ENCODE assay signal across 21 cellular contexts in the genomic region with DNA sequence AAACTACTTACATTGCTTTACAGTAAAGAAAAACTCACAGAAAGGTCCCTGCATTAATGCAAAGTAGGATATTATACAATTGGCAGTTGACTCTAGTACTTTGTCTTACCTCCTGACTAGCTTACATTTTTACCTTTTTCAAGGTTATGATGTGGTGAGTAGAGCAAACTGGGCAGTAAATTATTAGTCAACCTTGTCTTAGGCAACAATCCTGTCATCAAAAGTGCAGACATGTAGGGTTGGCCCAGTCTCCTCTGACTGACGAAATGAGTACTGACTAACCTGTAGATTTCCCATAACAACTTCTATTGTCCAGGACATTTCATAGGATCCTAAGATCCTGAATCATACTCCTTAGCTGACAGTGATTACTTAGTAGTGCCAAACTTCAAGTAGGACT.
DNase-seq lines count a peak whose midpoint lies in the region; ATAC-seq and TF ChIP-seq lines count a peak whose summit lies in the region.
"Had no signal": no experiment of that assay in that cellular context is flagged by ENCODE, and none has a peak within 500 bp of the region (broad histone marks: within the 10 kb centered on the region; RNA-seq: fewer than 3 reads in every experiment).

No MANE protein-coding gene starts in this region.

- ATAC-seq in WTC11, result no peak
- ATAC-seq in HG03175 (IDR thresholded peaks at IDR 0.05; ENCODE audit: unreplicated experiment), result no peak
- ATAC-seq: activated CD8-positive, alpha-beta T cell treated with anti-CD3 and anti-CD28 coated beads, Interleukin-2, amount 10 ng/mL, durations not matched to agents 7 days and 5 days; activated naive CD8-positive, alpha-beta T cell treated with anti-CD3 and anti-CD28 coated beads, Interleukin-2, amount 50 U/mL, for 24 hours; gastroesophageal sphincter; GM12878; Right ventricle myocardium inferior; T-cell had no signal

- POLR2A ChIA-PET in WTC11 (lab: Charles Lee), result no interaction called here

- H3K4me1 Mint-ChIP-seq in WTC11, result peaks cover 20% of the 10 kb centered on the region
- H3K4me1 Mint-ChIP-seq: activated naive CD8-positive, alpha-beta T cell treated with anti-CD3 and anti-CD28 coated beads, Interleukin-2, amount 50 U/mL, for 24 hours; naive B cell; T-cell had no signal

- no peaks in the 10 kb centered on the region for H3K27me3 Mint-ChIP-seq in WTC11 (ENCODE audit: low read depth)
- H3K27me3 Mint-ChIP-seq: activated naive CD8-positive, alpha-beta T cell treated with anti-CD3 and anti-CD28 coated beads, Interleukin-2, amount 50 U/mL, for 24 hours; central memory CD8-positive, alpha-beta T cell; naive B cell; T-cell had no signal

- H3K4me3 Mint-ChIP-seq in WTC11, result no peak overlapping the region
- H3K4me3 Mint-ChIP-seq: activated CD8-positive, alpha-beta T cell treated with anti-CD3 and anti-CD28 coated beads, Interleukin-2, amount 10 ng/mL, durations not matched to agents 7 days and 5 days; activated naive CD8-positive, alpha-beta T cell treated with anti-CD3 and anti-CD28 coated beads, Interleukin-2, amount 50 U/mL, for 24 hours; central memory CD8-positive, alpha-beta T cell; naive B cell; T-cell had no signal

- CTCF ChIA-PET in WTC11 (lab: Charles Lee), result no interaction called here

- peaks cover 28% of the 10 kb centered on the region for H3K36me3 Mint-ChIP-seq in WTC11

- no peak overlapping the region for H3K27ac Mint-ChIP-seq in WTC11
- H3K27ac Mint-ChIP-seq: activated CD8-positive, alpha-beta T cell treated with anti-CD3 and anti-CD28 coated beads, Interleukin-2, amount 10 ng/mL, durations not matched to agents 7 days and 5 days; activated naive CD8-positive, alpha-beta T cell treated with anti-CD3 and anti-CD28 coated beads, Interleukin-2, amount 50 U/mL, for 24 hours; naive B cell; T-cell had no signal

- DNase-seq in HPDE6-E6E7 (ENCODE audit: extremely low spot score) (peak; percentile 63), WTC11 (ENCODE audit: low spot score) (no peak), fibroblast of villous mesenchyme (ENCODE audit: low read depth) (peak; percentile 51), renal cortical epithelial cell (ENCODE audit: low read depth) (peak; percentile 99), AML-193 (lab: John Stamatoyannopoulos, UW) (no peak), iPS-NIHi7 (ENCODE audit: extremely low spot score) (no peak)
- DNase-seq: activated CD4-positive, CD25-positive, alpha-beta regulatory T cell; activated CD8-positive, alpha-beta T cell treated with anti-CD3 and anti-CD28 coated beads, Interleukin-2, amount 10 ng/mL, durations not matched to agents 7 days and 5 days; activated naive CD8-positive, alpha-beta T cell treated with anti-CD3 and anti-CD28 coated beads, Interleukin-2, amount 50 U/mL, for 24 hours; effector memory CD4-positive, alpha-beta T cell; Karpas-422; naive B cell; NCI-H146; NCI-H345; small intestine; T-cell had no signal

- H3K4me3 ChIP-seq in fibroblast of villous mesenchyme (ENCODE audit: low read depth, low read length), result no peak overlapping the region
- H3K4me3 ChIP-seq: gastroesophageal sphincter, GM12878 had no signal

- H3K9me3 Mint-ChIP-seq in WTC11, result peaks cover 8% of the 10 kb centered on the region
- H3K9me3 Mint-ChIP-seq: activated naive CD8-positive, alpha-beta T cell treated with anti-CD3 and anti-CD28 coated beads, Interleukin-2, amount 50 U/mL, for 24 hours; central memory CD8-positive, alpha-beta T cell had no signal

- TF ChIP-seq CTCF in WTC11 (IDR thresholded peaks at IDR 0.05) (no peak), fibroblast of villous mesenchyme (IDR thresholded peaks at IDR 0.05; ENCODE audit: insufficient read depth, low read depth, low read length) (no peak)

TF ChIP-seq in WTC11, 78 proteins besides CTCF, POLR2A, EP300 and RAD21:
- TF ChIP-seq NR3C1 (CRISPR knock-in tag; conservative IDR thresholded peaks at IDR 0.05; ENCODE audit: low read depth), result no peak
- TF ChIP-seq, protein P1, sequence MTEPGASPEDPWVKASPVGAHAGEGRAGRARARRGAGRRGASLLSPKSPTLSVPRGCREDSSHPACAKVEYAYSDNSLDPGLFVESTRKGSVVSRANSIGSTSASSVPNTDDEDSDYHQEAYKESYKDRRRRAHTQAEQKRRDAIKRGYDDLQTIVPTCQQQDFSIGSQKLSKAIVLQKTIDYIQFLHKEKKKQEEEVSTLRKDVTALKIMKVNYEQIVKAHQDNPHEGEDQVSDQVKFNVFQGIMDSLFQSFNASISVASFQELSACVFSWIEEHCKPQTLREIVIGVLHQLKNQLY (CRISPR knock-in tag; IDR thresholded peaks at IDR 0.05), result no peak
- TF ChIP-seq GABPB1 (CRISPR knock-in tag; IDR thresholded peaks at IDR 0.05), result peak; percentile 89
- TF ChIP-seq NR2C2 (CRISPR knock-in tag; IDR thresholded peaks at IDR 0.05), result no peak
- no peak for TF ChIP-seq GRHL2 (CRISPR knock-in tag; IDR thresholded peaks at IDR 0.05; ENCODE audit: insufficient replicate concordance, severe bottlenecking)

Comparison
In these comparisons a context has a peak if more than half of its experiments do, and no peak if none do; other contexts are left out.
1. DNase-seq: peak in HPDE6-E6E7 (single experiment), fibroblast of villous mesenchyme (single experiment) and renal cortical epithelial cell (single experiment); none in WTC11 (single experiment), AML-193 (0 of 2) and iPS-NIHi7 (single experiment).